ENCODE assay signal across 26 cellular contexts in the genomic region with DNA sequence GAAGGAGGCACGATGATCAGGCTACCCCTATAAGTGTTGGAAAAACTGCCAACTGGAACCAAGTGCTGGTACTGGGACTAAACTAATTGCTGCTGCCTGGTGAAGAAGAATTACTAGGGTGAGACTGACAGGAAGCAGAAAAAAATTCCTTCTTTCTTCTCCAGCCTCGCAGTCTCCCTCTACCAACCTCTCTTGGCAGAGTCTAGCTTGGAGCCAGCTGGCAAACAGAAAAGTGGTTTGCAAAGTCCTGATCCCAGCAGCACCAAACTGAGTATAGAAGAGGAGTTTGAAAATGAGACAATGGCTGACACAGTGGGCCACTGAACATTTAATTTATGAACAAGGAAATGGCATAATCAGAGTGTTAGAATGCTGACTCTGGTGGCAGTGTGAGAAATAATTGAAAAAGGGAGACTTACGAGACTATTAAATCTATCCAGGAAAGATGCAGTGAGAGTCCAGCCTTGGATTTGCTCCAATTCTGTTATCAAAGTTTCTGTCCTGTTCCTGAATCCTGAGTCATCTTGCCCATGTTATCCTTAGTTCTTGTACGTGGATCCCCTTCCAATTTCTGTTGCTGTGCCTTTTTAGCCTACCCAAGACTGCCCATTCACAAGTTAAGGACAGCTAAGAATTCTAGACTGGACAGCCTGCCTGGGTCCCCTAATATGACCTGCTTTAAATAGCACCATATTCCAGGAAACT. TPM values are rescaled to one million over a fixed set of nuclear protein-coding genes. Genes with fewer than 3 reads are reported as not detected.
DNase-seq lines count a peak whose midpoint lies in the region; ATAC-seq and TF ChIP-seq lines count a peak whose summit lies in the region.
"Had no signal": no experiment of that assay in that cellular context is flagged by ENCODE, and none has a peak within 500 bp of the region (broad histone marks: within the 10 kb centered on the region; RNA-seq: fewer than 3 reads in every experiment).

No MANE protein-coding gene starts in this region.

- no peak overlapping the region for H3K4me3 Mint-ChIP-seq in stimulated activated memory B cell treated with anti-CD40 and anti-IgM and Interleukin-4, amounts not matched to agents 10 μg/mL and 1 μg/mL and 100 μg/mL, for 72 hours
- H3K4me3 Mint-ChIP-seq: stimulated activated naive B cell treated with anti-CD40 and anti-IgM and Interleukin-4, amounts not matched to agents 10 μg/mL and 1 μg/mL and 100 μg/mL, for 72 hours; T-helper 17 cell had no signal

- no peaks in the 10 kb centered on the region for H3K36me3 ChIP-seq in SK-N-SH (replicated peaks in 1 of 2; ENCODE audit: control insufficient read depth in 1 of 2, insufficient read depth in 2 of 2, low read length in 1 of 2)
- no peaks in the 10 kb centered on the region for H3K36me3 ChIP-seq in PC-3 (ENCODE audit: low read depth, low read length)
- H3K36me3 ChIP-seq in spleen: no peaks in the 10 kb centered on the region
- H3K36me3 ChIP-seq: neutrophil had no signal

- no peak overlapping the region for H3K4me2 ChIP-seq in SK-N-SH
- H3K4me2 ChIP-seq in PC-3 (ENCODE audit: low read length): no peak overlapping the region

- H3K4me3 ChIP-seq in SK-N-SH (ENCODE audit: low read depth in 2 of 2, low read length in 1 of 2): no peak overlapping the region
- no peak overlapping the region for H3K4me3 ChIP-seq in PC-3 (ENCODE audit: low read length)
- no peak overlapping the region for H3K4me3 ChIP-seq in spleen
- H3K4me3 ChIP-seq: lung, psoas muscle, testis had no signal

- H3K27ac ChIP-seq in SK-N-SH (ENCODE audit: low read depth in 2 of 2, low read length in 1 of 2) (no peak overlapping the region), PC-3 (ENCODE audit: low read length) (no peak overlapping the region), spleen (no peak overlapping the region)
- H3K27ac ChIP-seq: C4-2B, neutrophil, psoas muscle, testis had no signal

- TF ChIP-seq RAD21 in SK-N-SH (IDR thresholded peaks at IDR 0.05; ENCODE audit: low read length): no peak

- no peak for TF ChIP-seq POLR2A in spleen (IDR thresholded peaks at IDR 0.05)

- no peaks in the 10 kb centered on the region for H3K27me3 ChIP-seq in SK-N-SH (ENCODE audit: insufficient read depth)
- no peaks in the 10 kb centered on the region for H3K27me3 ChIP-seq in PC-3 (ENCODE audit: low read length)
- no peaks in the 10 kb centered on the region for H3K27me3 ChIP-seq in spleen (replicated peaks in 1 of 7)
- H3K27me3 ChIP-seq: neutrophil, testis had no signal

- H3K9me2 ChIP-seq in SK-N-SH: no peaks in the 10 kb centered on the region
- H3K9me2 ChIP-seq in PC-3 (replicated peaks; ENCODE audit: low read length): no peaks in the 10 kb centered on the region

- CTCF ChIA-PET in SK-N-SH (lab: Yijun Ruan, JAX): interaction anchor here (1.0 to 6.1 kb wide), 3 partner anchors 291 to 342 kb away, joined by 3 to 69 read pairs (median 11); no protein-coding TSS in a partner anchor
- CTCF ChIA-PET in PC-3 (lab: Charles Lee): interaction anchor here (1.0 kb wide), 1 partner anchor 290 kb away, joined by 3 read pairs; no protein-coding TSS in a partner anchor

- H3K27ac Mint-ChIP-seq in stimulated activated memory B cell treated with anti-CD40 and anti-IgM and Interleukin-4, amounts not matched to agents 10 μg/mL and 1 μg/mL and 100 μg/mL, for 72 hours: peak overlapping the region; percentile 38
- H3K27ac Mint-ChIP-seq: T-helper 17 cell had no signal

- peaks cover 14% of the 10 kb centered on the region for H3K36me3 Mint-ChIP-seq in stimulated activated memory B cell treated with anti-CD40 and anti-IgM and Interleukin-4, amounts not matched to agents 10 μg/mL and 1 μg/mL and 100 μg/mL, for 72 hours

- H3K79me2 ChIP-seq in SK-N-SH (ENCODE audit: insufficient read depth) (no peaks in the 10 kb centered on the region), PC-3 (ENCODE audit: low read length) (no peaks in the 10 kb centered on the region)

- H3K9me3 ChIP-seq in SK-N-SH: no peaks in the 10 kb centered on the region
- no peaks in the 10 kb centered on the region for H3K9me3 ChIP-seq in PC-3 (ENCODE audit: low read length)
- H3K9me3 ChIP-seq in spleen: peaks cover 0 to 15% (median 12%) of the 10 kb centered on the region in 8 donors
- H3K9me3 ChIP-seq: neutrophil, psoas muscle, testis had no signal

- peaks cover 27% of the 10 kb centered on the region for H3K4me1 Mint-ChIP-seq in stimulated activated memory B cell treated with anti-CD40 and anti-IgM and Interleukin-4, amounts not matched to agents 10 μg/mL and 1 μg/mL and 100 μg/mL, for 72 hours

- H3K9me3 Mint-ChIP-seq in stimulated activated memory B cell treated with anti-CD40 and anti-IgM and Interleukin-4, amounts not matched to agents 10 μg/mL and 1 μg/mL and 100 μg/mL, for 72 hours: peaks cover 17% of the 10 kb centered on the region

- H4K20me1 ChIP-seq in SK-N-SH (ENCODE audit: insufficient read depth) (no peaks in the 10 kb centered on the region), PC-3 (ENCODE audit: low read length) (no peaks in the 10 kb centered on the region)

- intact Hi-C loops in PC-3 (cut with micrococcal nuclease) (loop anchor here (10.0 kb wide), 1 partner anchor 894 kb away; no protein-coding TSS in a partner anchor), spleen (cut with DNase I; ENCODE audit: low total_unique reads) (no loop called here)

- no peak for TF ChIP-seq CTCF in SK-N-SH (IDR thresholded peaks at IDR 0.05)
- TF ChIP-seq CTCF in PC-3 (conservative IDR thresholded peaks at IDR 0.05; ENCODE audit: low read depth, low read length): no peak
- TF ChIP-seq CTCF in spleen (IDR thresholded peaks at IDR 0.05 in 8 of 11, conservative IDR thresholded peaks at IDR 0.05 in 3 of 11): no peak

- WGBS in SK-N-SH (ENCODE audit: low lambda C conversion rate): 26% methylated on average over 4 of the region's 4 CpGs
- WGBS in spleen, 5 donors: 58 to 80% (median 65%) methylated on average over 4 of the region's 4 CpGs

- H2AFZ ChIP-seq in SK-N-SH (ENCODE audit: low read depth) (no peak overlapping the region), PC-3 (ENCODE audit: low read length) (no peak overlapping the region)

- no peak overlapping the region for H3K9ac ChIP-seq in SK-N-SH
- H3K9ac ChIP-seq in PC-3 (ENCODE audit: low read length): no peak overlapping the region

- no peaks in the 10 kb centered on the region for H3K27me3 Mint-ChIP-seq in stimulated activated memory B cell treated with anti-CD40 and anti-IgM and Interleukin-4, amounts not matched to agents 10 μg/mL and 1 μg/mL and 100 μg/mL, for 72 hours
- H3K27me3 Mint-ChIP-seq: stimulated activated naive B cell treated with anti-CD40 and anti-IgM and Interleukin-4, amounts not matched to agents 10 μg/mL and 1 μg/mL and 100 μg/mL, for 72 hours had no signal

- H3F3A ChIP-seq in SK-N-SH (replicated peaks; ENCODE audit: insufficient read depth) (no peaks in the 10 kb centered on the region), PC-3 (ENCODE audit: low read length, unreplicated experiment) (no peaks in the 10 kb centered on the region)

- BruUV-seq in PC-3 (replicated peaks; lab: Mats Ljungman, UMichigan): no TSS peak

- no peak for TF ChIP-seq EP300 in SK-N-SH (IDR thresholded peaks at IDR 0.05; ENCODE audit: borderline replicate concordance in 1 of 2, low read depth in 1 of 2, low read length in 1 of 2)

- POLR2A ChIA-PET in SK-N-SH (lab: Yijun Ruan, JAX) (no interaction called here), PC-3 (lab: Charles Lee; ENCODE audit: unreplicated experiment) (interaction anchor here (0.5 kb wide), 1 partner anchor 122 kb away, joined by 3 read pairs; no protein-coding TSS in a partner anchor)

- DNase-seq in SK-N-SH (no peak), PC-3 (no peak), iris pigment epithelial cell (ENCODE audit: low read depth) (peak; percentile 28), spleen (no peak), inferior parietal cortex (ENCODE audit: extremely low spot score) (no peak)
- DNase-seq: ACHN; activated CD8-positive, alpha-beta memory T cell treated with anti-CD3 and anti-CD28 coated beads for 24 hours; activated T-cell treated with anti-CD3 and anti-CD28 coated beads, Interleukin-2, amount 50 U/mL, for 1 hour; HCEC 1CT; kidney glomerular epithelial cell; NCI-H1417; NCI-H2171; NCI-H526 treated with DMSO at 0.1 percent for 48 hours; psoas muscle; RPMI8226; small intestine; stimulated activated CD4-positive, alpha-beta T cell treated with anti-CD3 and anti-CD28 coated beads, Interleukin-4, amount 100 ng/mL, for 1 hour; stimulated activated naive B cell treated with anti-CD40 and anti-IgM and Interleukin-4, amounts not matched to agents 10 μg/mL and 1 μg/mL and 100 μg/mL, for 72 hours; T-helper 17 cell; testis had no signal

- ATAC-seq in SK-N-SH treated with all-trans-retinoic acid at 6 μM for 48 hours: peak; percentile 31; the same call in 2 of the 3 replicates
- ATAC-seq in PC-3: peak; percentile 16; the same call in 1 of the 2 replicates
- no peak for ATAC-seq in stimulated activated memory B cell treated with anti-CD40 and anti-IgM and Interleukin-4, amounts not matched to agents 10 μg/mL and 1 μg/mL and 100 μg/mL, for 72 hours
- no peak for ATAC-seq in HG03378 (IDR thresholded peaks at IDR 0.05; ENCODE audit: unreplicated experiment)
- ATAC-seq: psoas muscle, T-helper 17 cell had no signal

- no peaks in the 10 kb centered on the region; a peak in 1 of 4 replicates for H3K4me1 ChIP-seq in SK-N-SH (ENCODE audit: control insufficient read depth in 1 of 2, insufficient read depth in 2 of 2, low read depth in 1 of 2, low read length in 1 of 2)
- H3K4me1 ChIP-seq in PC-3 (ENCODE audit: insufficient read depth, low read length): peaks cover 3% of the 10 kb centered on the region
- peaks cover 0 to 17% (median 0%) of the 10 kb centered on the region in 6 donors for H3K4me1 ChIP-seq in spleen
- H3K4me1 ChIP-seq: psoas muscle had no signal

TF ChIP-seq in SK-N-SH treated with all-trans-retinoic acid at 6 μM for 48 hours, 23 proteins besides CTCF, POLR2A, EP300 and RAD21 (continues in another document):
- no peak for TF ChIP-seq ESRRG (CRISPR knock-in tag; IDR thresholded peaks at IDR 0.05)
- TF ChIP-seq ZFP30 (CRISPR knock-in tag; IDR thresholded peaks at IDR 0.05): no peak
- TF ChIP-seq ZC3H10 (CRISPR knock-in tag; IDR thresholded peaks at IDR 0.05): no peak

TF ChIP-seq in SK-N-SH, 30 proteins besides CTCF, POLR2A, EP300 and RAD21 (continues in another document):
- no peak for TF ChIP-seq SMC3 (IDR thresholded peaks at IDR 0.05; ENCODE audit: low read depth, low read length)
- no peak for TF ChIP-seq TEAD4 (IDR thresholded peaks at IDR 0.05; ENCODE audit: borderline replicate concordance, insufficient read depth)
- TF ChIP-seq POLR2AphosphoS5 (IDR thresholded peaks at IDR 0.05; ENCODE audit: low read depth, low read length): no peak

RNA-seq across cellular contexts. Expression of gene DISP1, which starts 23.7 kb away (rescaled TPM):
- polyA plus RNA-seq in SK-N-SH (2012; rRNA removed) (4.4 and 5.9 TPM in 2 replicates), spleen (1 to 10 TPM; 1.5 to 1.9 (median 1.8) TPM)
- polyA plus RNA-seq in SK-N-SH (2012; cell fraction: cytosol; rRNA removed): 3.3 and 4.1 TPM in 2 replicates
- 6.4 and 11.0 TPM in 2 replicates for polyA plus RNA-seq in SK-N-SH (2012; cell fraction: nucleus; rRNA removed)
- total RNA-seq in PC-3 (2014; rRNA removed) (0.63 and 1.3 TPM in 2 replicates), spleen (10 to 100 TPM in 3 of 7 donors, 1 to 10 TPM in 4; 4.4 to 14.3 (median 8.3) TPM)

RNA-seq across cellular contexts. Expression of gene FAM177B, which starts 54.2 kb away (rescaled TPM):
- polyA plus RNA-seq in SK-N-SH (2012; rRNA removed) (not detected in 2 replicates), spleen (10 to 100 TPM in 1 of 3 donors, 1 to 10 TPM in 2; 5.5 to 11.3 (median 6.6) TPM)
- polyA plus RNA-seq in SK-N-SH (2012; cell fraction: cytosol; rRNA removed): not detected in 2 replicates
- polyA plus RNA-seq in SK-N-SH (2012; cell fraction: nucleus; rRNA removed): not detected in 2 replicates
- total RNA-seq in PC-3 (2014; rRNA removed) (not detected in 2 replicates), spleen (10 to 100 TPM in 2 of 7 donors, 1 to 10 TPM in 4, under 1 TPM in 1; 0.91 to 19.1 (median 7.0) TPM)
- total RNA-seq: psoas muscle had no signal

Comparison
In these comparisons a context has a peak if more than half of its experiments do, and no peak if none do; other contexts are left out.
1. ATAC-seq: peak in SK-N-SH treated with all-trans-retinoic acid at 6 μM for 48 hours (single experiment) and PC-3 (single experiment); none in stimulated activated memory B cell treated with anti-CD40 and anti-IgM and Interleukin-4, amounts not matched to agents 10 μg/mL and 1 μg/mL and 100 μg/mL, for 72 hours (single experiment) and HG03378 (single experiment).